ENCODE assay signal across 1 cellular context in genomic region chr9:127967151-127967809, GRCh38.
TF ChIP-seq lines count a peak whose summit lies in the region.

No MANE protein-coding gene starts in this region.

TF ChIP-seq in SK-N-SH treated with all-trans-retinoic acid at 6 μM for 48 hours, 23 proteins besides CTCF, POLR2A, EP300 and RAD21 (continued from another document):
- TF ChIP-seq TSHZ2 (CRISPR knock-in tag; IDR thresholded peaks at IDR 0.05) = no peak
- TF ChIP-seq TOX (CRISPR knock-in tag; IDR thresholded peaks at IDR 0.05; ENCODE audit: borderline replicate concordance) = no peak
- no peak for TF ChIP-seq ZNF70 (CRISPR knock-in tag; IDR thresholded peaks at IDR 0.05)
- no peak for TF ChIP-seq BACH2 (CRISPR knock-in tag; IDR thresholded peaks at IDR 0.05; ENCODE audit: borderline replicate concordance)
- TF ChIP-seq RARB (CRISPR knock-in tag; IDR thresholded peaks at IDR 0.05) = no peak
- no peak for TF ChIP-seq GLIS3 (CRISPR knock-in tag; IDR thresholded peaks at IDR 0.05)
- TF ChIP-seq ARNTL (CRISPR knock-in tag; IDR thresholded peaks at IDR 0.05; ENCODE audit: borderline replicate concordance, low read depth) = no peak
- TF ChIP-seq CSRNP3 (CRISPR knock-in tag; IDR thresholded peaks at IDR 0.05) = no peak
- TF ChIP-seq CSDC2 (CRISPR knock-in tag; IDR thresholded peaks at IDR 0.05) = no peak
- no peak for TF ChIP-seq ESRRG (CRISPR knock-in tag; IDR thresholded peaks at IDR 0.05)
- no peak for TF ChIP-seq ZNF8 (CRISPR knock-in tag; IDR thresholded peaks at IDR 0.05)
